In the genomic region with DNA sequence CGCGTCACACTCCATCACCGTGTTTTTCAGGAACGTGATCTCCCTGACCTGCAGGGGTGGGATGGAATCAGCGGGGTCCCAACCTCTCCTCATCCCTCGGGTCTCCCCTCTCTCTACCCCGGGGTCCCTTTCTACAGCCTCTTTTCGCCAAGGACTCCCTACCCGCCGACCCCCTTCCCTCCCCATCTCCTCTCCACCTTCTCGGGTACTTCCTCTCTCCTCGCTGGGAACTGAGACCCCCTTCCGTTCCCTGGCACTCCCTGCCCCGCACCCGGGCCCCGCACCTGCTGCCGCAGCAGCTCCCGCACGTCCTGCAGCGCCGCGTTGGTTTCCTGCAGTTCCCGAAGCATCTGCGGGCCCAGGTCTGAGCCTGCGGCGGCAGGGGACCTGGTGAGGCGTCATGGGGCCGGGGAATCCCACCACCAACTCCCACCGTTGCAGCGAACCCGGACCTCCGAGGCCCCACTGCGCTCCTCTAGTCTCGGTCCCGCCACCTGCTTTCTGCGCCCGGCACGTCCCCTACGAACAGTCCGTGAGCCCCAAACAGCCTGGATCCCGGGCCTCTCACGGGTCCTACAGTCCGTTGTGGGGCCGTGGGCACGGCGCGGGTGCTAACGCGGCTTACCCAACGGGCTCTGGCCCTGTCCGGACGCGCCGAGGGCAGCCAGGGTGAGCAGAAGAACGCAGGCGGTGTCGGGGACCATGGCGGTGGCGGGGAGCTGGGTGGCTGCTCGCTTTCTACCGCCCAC, we compare ENCODE assay signal across 11 cellular contexts. TPM values are rescaled to one million over a fixed set of nuclear protein-coding genes. Genes with fewer than 3 reads are reported as not detected.
DNase-seq lines count a peak whose midpoint lies in the region; ATAC-seq, FAIRE-seq and TF ChIP-seq lines count a peak whose summit lies in the region.
"Had no signal": no experiment of that assay in that cellular context is flagged by ENCODE, and none has a peak within 500 bp of the region (broad histone marks: within the 10 kb centered on the region; RNA-seq: fewer than 3 reads in every experiment).

TSS of gene COMP (minus strand) at position 740 of the 749 bp plus-strand sequence. CDS start at position 704, 36 bp downstream.

- H3K27me3 ChIP-seq in H9 (ENCODE audit: insufficient read depth, low read length) (peaks cover 83% of the 10 kb centered on the region), ectodermal cell (ENCODE audit: control insufficient read depth, insufficient read depth, low read length, poor library complexity, severe bottlenecking) (peaks cover 100% of the 10 kb centered on the region)

- H2BK20ac ChIP-seq in H9 (ENCODE audit: low read depth, low read length, poor library complexity, severe bottlenecking): no peak within 1 kb of the TSS

- peaks cover 0 to 14% of the 10 kb centered on the region in 2 experiments; a peak in 3 of 5 replicates for H3K9me3 Mint-ChIP-seq in H9
- no peaks in the 10 kb centered on the region for H3K9me3 Mint-ChIP-seq in natural killer cell treated with Interleukin-12 subunit alpha and Interleukin-12 subunit beta and Interleukin-15 and Interleukin-18, amount 100 ng/mL, for 72 hours

- H4K91ac ChIP-seq in H9 (ENCODE audit: insufficient read length, low read depth, low read length): no peak within 1 kb of the TSS

- peak within 1 kb of the TSS; percentile 54 to 83 for H3K4me3 Mint-ChIP-seq in H9
- H3K4me3 Mint-ChIP-seq in natural killer cell treated with Interleukin-12 subunit alpha and Interleukin-12 subunit beta and Interleukin-15 and Interleukin-18, amount 100 ng/mL, for 72 hours: peak within 1 kb of the TSS; percentile 66

- no peak for TF ChIP-seq CTCF in A549 (IDR thresholded peaks at IDR 0.05)
- no peak for TF ChIP-seq CTCF in H9 (conservative IDR thresholded peaks at IDR 0.05)

- no peak within 1 kb of the TSS for H3K27ac Mint-ChIP-seq in H9
- H3K27ac Mint-ChIP-seq in natural killer cell treated with Interleukin-12 subunit alpha and Interleukin-12 subunit beta and Interleukin-15 and Interleukin-18, amount 100 ng/mL, for 72 hours: no peak within 1 kb of the TSS

- no peak for TF ChIP-seq POLR2A in A549 (IDR thresholded peaks at IDR 0.05; ENCODE audit: low read length)

- H4K20me1 ChIP-seq in H9 (ENCODE audit: control insufficient read depth, insufficient read depth, insufficient read length): no peaks in the 10 kb centered on the region

- no peak within 1 kb of the TSS for H3K18ac ChIP-seq in H9 (ENCODE audit: insufficient read length, low read depth, low read length)

- H2BK5ac ChIP-seq in H9 (ENCODE audit: insufficient read length, low read length): no peak within 1 kb of the TSS

- no peaks in the 10 kb centered on the region for H3K79me1 ChIP-seq in H9 (ENCODE audit: insufficient read depth, low read depth, low read length, poor library complexity, severe bottlenecking)

- H2BK15ac ChIP-seq in H9 (ENCODE audit: low read depth, low read length): no peak within 1 kb of the TSS; the same call in 1 of the 2 replicates

- H3K4me1 ChIP-seq in A549: peaks cover 18% of the 10 kb centered on the region; the same call in 2 of the 3 replicates
- H3K4me1 ChIP-seq in H9 (ENCODE audit: insufficient read depth, low read length): no peaks in the 10 kb centered on the region
- H3K4me1 ChIP-seq in ectodermal cell (ENCODE audit: control insufficient read depth, insufficient read depth, low read length): peaks cover 11% of the 10 kb centered on the region

- H3K9ac ChIP-seq in H9 (ENCODE audit: extremely low read depth, insufficient read length, low read length): no peak within 1 kb of the TSS

- no peaks in the 10 kb centered on the region; a peak in 2 of 7 replicates for H3K36me3 Mint-ChIP-seq in H9 (ENCODE audit: insufficient read depth in 1 of 3, low read depth in 3 of 3)
- H3K36me3 Mint-ChIP-seq in natural killer cell treated with Interleukin-12 subunit alpha and Interleukin-12 subunit beta and Interleukin-15 and Interleukin-18, amount 100 ng/mL, for 72 hours: no peaks in the 10 kb centered on the region

- no peak within 1 kb of the TSS for H2BK12ac ChIP-seq in H9 (ENCODE audit: insufficient read length, low read depth, low read length)

- H3K14ac ChIP-seq in H9 (ENCODE audit: insufficient read depth, low read length): no peak within 1 kb of the TSS

- TF ChIP-seq EP300 in A549 (IDR thresholded peaks at IDR 0.05): no peak

- H3T11ph ChIP-seq in H9 (ENCODE audit: low read length): no peak within 1 kb of the TSS

- CTCF ChIA-PET in A549 (lab: Yijun Ruan, JAX): interaction anchor here (1.2 kb wide), 1 partner anchor 56 kb away, joined by 3 read pairs; no protein-coding TSS in a partner anchor

- peak within 1 kb of the TSS; percentile 31 for H3K4me3 ChIP-seq in A549
- H3K4me3 ChIP-seq in ectodermal cell (ENCODE audit: insufficient read depth, low read depth, low read length): peak within 1 kb of the TSS; percentile 4

- H3K9me3 ChIP-seq in A549 (no peaks in the 10 kb centered on the region), H9 (ENCODE audit: control insufficient read depth, low read depth, low read length) (no peaks in the 10 kb centered on the region), ectodermal cell (ENCODE audit: control insufficient read depth, low read length) (no peaks in the 10 kb centered on the region)

- WGBS in A549 (ENCODE audit: missing lambda C conversion rate): 42% methylated on average over 44 of the region's 61 CpGs
- no CpG with 5 or more reads among the region's 61 CpGs for WGBS in H9 (ENCODE audit: extremely low coverage, insufficient read length, low lambda C conversion rate)
- WGBS in ectodermal cell, 2 experiments: 7 to 8% methylated on average over 61 of the region's 61 CpGs

- no peak within 1 kb of the TSS for H2AK5ac ChIP-seq in H9 (ENCODE audit: insufficient read length, low read length)

- POLR2A ChIA-PET in A549 (lab: Yijun Ruan, JAX): no interaction called here

- H3K4me2 ChIP-seq in A549 (peak within 1 kb of the TSS; percentile 79), H9 (ENCODE audit: insufficient read depth, insufficient read length, low read length) (peak within 1 kb of the TSS; percentile 80)

- FAIRE-seq in A549 (lab: Jason Lieb, UNC): no peak

- no peak within 1 kb of the TSS for H3K56ac ChIP-seq in H9 (ENCODE audit: insufficient read length, low read depth, low read length)

- H3K23ac ChIP-seq in H9 (ENCODE audit: insufficient read length, low read depth, low read length): no peak within 1 kb of the TSS

- H3K4me1 Mint-ChIP-seq in H9: peaks cover 16 to 33% of the 10 kb centered on the region in 2 experiments
- H3K4me1 Mint-ChIP-seq in natural killer cell treated with Interleukin-12 subunit alpha and Interleukin-12 subunit beta and Interleukin-15 and Interleukin-18, amount 100 ng/mL, for 72 hours (ENCODE audit: low read depth in 2 of 2): peaks cover 12 to 27% of the 10 kb centered on the region in 2 donors

- H2BK120ac ChIP-seq in H9 (ENCODE audit: low read depth, low read length, poor library complexity, severe bottlenecking): no peak within 1 kb of the TSS

- peaks cover 97% of the 10 kb centered on the region for H3K27me3 Mint-ChIP-seq in H9 (ENCODE audit: low read depth)
- peaks cover 31 to 48% of the 10 kb centered on the region in 2 donors for H3K27me3 Mint-ChIP-seq in natural killer cell treated with Interleukin-12 subunit alpha and Interleukin-12 subunit beta and Interleukin-15 and Interleukin-18, amount 100 ng/mL, for 72 hours

- no peak for TF ChIP-seq RAD21 in A549 (conservative IDR thresholded peaks at IDR 0.05 in 1 of 2, IDR thresholded peaks at IDR 0.05 in 1 of 2)

- H4K5ac ChIP-seq in H9 (ENCODE audit: insufficient read length, low read depth, low read length): no peak within 1 kb of the TSS

- ATAC-seq in A549 (no peak), GM21619 (IDR thresholded peaks at IDR 0.05; ENCODE audit: unreplicated experiment) (no peak), HG02678 (IDR thresholded peaks at IDR 0.05; ENCODE audit: unreplicated experiment) (no peak)
- ATAC-seq in natural killer cell treated with Interleukin-12 subunit alpha and Interleukin-12 subunit beta and Interleukin-15 and Interleukin-18, amount 100 ng/mL, for 72 hours: no peak

- H3K79me2 ChIP-seq in H9 (ENCODE audit: insufficient read depth, low read length): no peaks in the 10 kb centered on the region

- no peak within 1 kb of the TSS for H3K4ac ChIP-seq in H9 (ENCODE audit: low read depth, low read length)

- H3K36me3 ChIP-seq in ectodermal cell (ENCODE audit: control insufficient read depth, insufficient read depth, low read length): no peaks in the 10 kb centered on the region

- no peak within 1 kb of the TSS for H2AFZ ChIP-seq in H9 (ENCODE audit: low read length)

- H3K23me2 ChIP-seq in H9 (ENCODE audit: insufficient read length, low read depth, low read length, poor library complexity, severe bottlenecking): peaks cover 16% of the 10 kb centered on the region

- DNase-seq in A549 (ENCODE audit: low read depth in 1 of 2, low spot score in 1 of 2) (no peak), H9 (peak; percentile 30), hepatic stellate cell (ENCODE audit: low spot score) (no peak), NCI-H2081 treated with DMSO at 0.1 percent for 48 hours (lab: John Stamatoyannopoulos, UW) (no peak)
- no peak for DNase-seq in natural killer cell treated with Interleukin-12 subunit alpha and Interleukin-12 subunit beta and Interleukin-15 and Interleukin-18, amount 100 ng/mL, for 72 hours (ENCODE audit: low spot score)
- DNase-seq: activated CD4-positive, CD25-positive, alpha-beta regulatory T cell; NCI-H510A treated with DMSO at 0.1 percent for 48 hours had no signal

- H3K27ac ChIP-seq in A549 (no peak within 1 kb of the TSS), H9 (ENCODE audit: insufficient read length, low read depth, low read length) (no peak within 1 kb of the TSS), ectodermal cell (ENCODE audit: insufficient read depth, low read depth, low read length, poor library complexity, severe bottlenecking) (no peak within 1 kb of the TSS)

- no peak within 1 kb of the TSS for H4K8ac ChIP-seq in H9 (replicated peaks; ENCODE audit: insufficient read length, low read depth, low read length)

TF ChIP-seq in A549, 52 proteins besides CTCF, POLR2A, EP300 and RAD21 (continues in another document):
- TF ChIP-seq EHF (CRISPR knock-in tag; IDR thresholded peaks at IDR 0.05) (no peak), HOXB13 (CRISPR knock-in tag; IDR thresholded peaks at IDR 0.05; ENCODE audit: low read depth) (no peak), NPAS2 (CRISPR knock-in tag; IDR thresholded peaks at IDR 0.05; ENCODE audit: borderline replicate concordance) (no peak), HOXA7 (CRISPR knock-in tag; IDR thresholded peaks at IDR 0.05) (no peak)

RNA-seq across cellular contexts. Expression of gene COMP, which starts in this region (rescaled TPM):
- not detected in 2 replicates for polyA plus RNA-seq in A549 (2011; rRNA removed)
- 0.03 TPM in 1 of 2 replicates, not detected in the other for polyA plus RNA-seq in A549 (2012; cell fraction: cytosol; rRNA removed)
- polyA plus RNA-seq in A549 (2012; cell fraction: nucleus; rRNA removed): 0.10 TPM in 1 of 2 replicates, not detected in the other
- not detected in 3 replicates for polyA plus RNA-seq in A549 (2017; fragmentation: RNase III; extraction: RNeasy Plus Mini Kit Qiagen cat#74134 plus additional on column Dnase treatment)
- not detected in 2 replicates for polyA minus RNA-seq in A549 (2011; rRNA and poly(A)+ RNA removed)
- 0.15 TPM in 1 of 2 replicates, not detected in the other for total RNA-seq in H9 (2021)
- polyA plus RNA-seq in ectodermal cell (2013, experiment 1 of 4): not detected
- not detected for polyA plus RNA-seq in ectodermal cell (2013, experiment 2 of 4)
- not detected for polyA plus RNA-seq in ectodermal cell (2013, experiment 3 of 4)
- polyA plus RNA-seq in ectodermal cell (2013, experiment 4 of 4): not detected
- not detected for total RNA-seq in natural killer cell treated with Interleukin-12 subunit alpha and Interleukin-12 subunit beta and Interleukin-15 and Interleukin-18, amount 100 ng/mL, for 72 hours
- total RNA-seq: cerebellum had no signal

Comparison
In these comparisons a context has a peak if more than half of its experiments do, and no peak if none do; other contexts are left out.
1. Peak in DNase-seq and H3K4me2 ChIP-seq in H9; RNA of the gene not detected or under 1 TPM.